8 cellular contexts compared by ENCODE assay signal in genomic region chr12:120292411-120292660, GRCh38. TPM values are rescaled to one million over a fixed set of nuclear protein-coding genes. Genes with fewer than 3 reads are reported as not detected.
DNase-seq lines count a peak whose midpoint lies in the region; ATAC-seq, FAIRE-seq and TF ChIP-seq lines count a peak whose summit lies in the region.

No MANE protein-coding gene starts in this region.

- H3K4me1 ChIP-seq in mammary epithelial cell (ENCODE audit: insufficient read depth, low read length) (peaks cover 4% of the 10 kb centered on the region), muscle layer of colon (ENCODE audit: insufficient read depth, low read length) (no peaks in the 10 kb centered on the region)

- no peak for FAIRE-seq in GM19239 (lab: Jason Lieb, UNC)

- no peak overlapping the region for H2AFZ ChIP-seq in mammary epithelial cell (ENCODE audit: low read depth, low read length)

- ATAC-seq in GM18498 (IDR thresholded peaks at IDR 0.05; ENCODE audit: unreplicated experiment) = peak; percentile 13
- ATAC-seq in HG02981 (IDR thresholded peaks at IDR 0.05; ENCODE audit: unreplicated experiment) = peak; percentile 0

- 0% methylated on average over 3 of the region's 17 CpGs for WGBS in mammary epithelial cell (ENCODE audit: low coverage, missing lambda C conversion rate)

- CTCF ChIA-PET in mammary epithelial cell (lab: Charles Lee; ENCODE audit: low non-redundant PET) = interaction anchor here (1.4 kb wide), 1 partner anchor 10 kb away, joined by 28 read pairs; the partner anchor contains the start of gene SIRT4

- in situ Hi-C loops in mammary epithelial cell (cut with MboI; ENCODE audit: low sequenced_read_pairs in 2 of 2) = no loop called here

- no peak for TF ChIP-seq CTCF in mammary epithelial cell (conservative IDR thresholded peaks at IDR 0.05 in 1 of 2, IDR thresholded peaks at IDR 0.05 in 1 of 2; ENCODE audit: extremely low read depth in 1 of 2, insufficient read depth in 1 of 2, low read depth in 1 of 2, low read length in 2 of 2)

- intact Hi-C loops in mammary epithelial cell (cut with micrococcal nuclease) = no loop called here

- DNase-seq in mammary epithelial cell (no peak), GM19239 (ENCODE audit: insufficient read length, low spot score) (no peak), HuH-7.5 (ENCODE audit: low spot score) (no peak), COR-L47 (lab: John Stamatoyannopoulos, UW) (no peak), AG20443 (ENCODE audit: low spot score) (no peak)

- H3K79me2 ChIP-seq in mammary epithelial cell (ENCODE audit: insufficient read depth, low read length) = no peaks in the 10 kb centered on the region

- no peaks in the 10 kb centered on the region for H4K20me1 ChIP-seq in mammary epithelial cell (ENCODE audit: insufficient read depth, low read length)

- dilution Hi-C loops in mammary epithelial cell (cut with HindIII; ENCODE audit: low sequenced_read_pairs) = no loop called here

- H3K27ac ChIP-seq in mammary epithelial cell (ENCODE audit: insufficient read depth, low read depth, low read length) = peak overlapping the region; percentile 100
- H3K27ac ChIP-seq in muscle layer of colon (ENCODE audit: low read depth, low read length) = peak overlapping the region; percentile 94

- H3K36me3 ChIP-seq in mammary epithelial cell (ENCODE audit: insufficient read depth, low read length) (no peaks in the 10 kb centered on the region), muscle layer of colon (ENCODE audit: insufficient read depth, low read length) (no peaks in the 10 kb centered on the region)

- H3K9ac ChIP-seq in mammary epithelial cell (ENCODE audit: insufficient read depth, low read length) = peak overlapping the region; percentile 100
- peak overlapping the region; percentile 93 for H3K9ac ChIP-seq in muscle layer of colon (ENCODE audit: low read length)

- TSS peak; percentile 23 for BruUV-seq in mammary epithelial cell (replicated peaks; lab: Mats Ljungman, UMichigan)

- no peaks in the 10 kb centered on the region for H3K27me3 ChIP-seq in mammary epithelial cell (ENCODE audit: insufficient read depth, low read length)
- no peaks in the 10 kb centered on the region for H3K27me3 ChIP-seq in muscle layer of colon (ENCODE audit: control insufficient read depth in 1 of 2, insufficient read depth in 2 of 2, low read length in 2 of 2)

- H3K4me3 ChIP-seq in mammary epithelial cell (replicated peaks in 1 of 3; ENCODE audit: insufficient read depth in 1 of 3, low read depth in 2 of 3, low read length in 3 of 3) (peak overlapping the region; percentile 11 to 51 (median 16)), muscle layer of colon (ENCODE audit: low read depth in 1 of 2, low read length in 2 of 2) (peak overlapping the region; percentile 17 to 77)

- peak overlapping the region; percentile 79 for H3K4me2 ChIP-seq in mammary epithelial cell (ENCODE audit: insufficient read depth, low read depth, low read length)

- no peaks in the 10 kb centered on the region for H3K9me3 ChIP-seq in mammary epithelial cell (replicated peaks; ENCODE audit: insufficient read depth, low read length)
- H3K9me3 ChIP-seq in muscle layer of colon (ENCODE audit: low read length) = no peaks in the 10 kb centered on the region

RNA-seq across cellular contexts. Expression of gene RNU4-2, which starts 0.6 kb away (rescaled TPM):
- 1,000 to 10,000 TPM in 1 of 2 donors, under 1 TPM in 1; under 0.01 to 1,580 TPM for total RNA-seq in mammary epithelial cell
- polyA plus RNA-seq in mammary epithelial cell = under 0.01 TPM
- under 0.01 TPM for polyA minus RNA-seq in mammary epithelial cell

RNA-seq across cellular contexts. Expression of gene RNU4-1, which starts 0.7 kb away (rescaled TPM):
- total RNA-seq in mammary epithelial cell = 1,000 to 10,000 TPM in 1 of 2 donors, under 1 TPM in 1; under 0.01 to 1,952 TPM
- under 0.01 TPM for polyA plus RNA-seq in mammary epithelial cell
- polyA minus RNA-seq in mammary epithelial cell = under 0.01 TPM

RNA-seq across cellular contexts. Expression of gene SIRT4, which starts 9.8 kb away (rescaled TPM):
- under 1 TPM; 0.42 to 0.83 TPM for total RNA-seq in mammary epithelial cell
- 0.77 TPM for polyA plus RNA-seq in mammary epithelial cell
- not detected for polyA minus RNA-seq in mammary epithelial cell

RNA-seq across cellular contexts. Expression of gene PXN, which starts 26.8 kb away (rescaled TPM):
- 100 to 1,000 TPM; 155 to 477 TPM for total RNA-seq in mammary epithelial cell
- 166 TPM for polyA plus RNA-seq in mammary epithelial cell
- 597 TPM for polyA minus RNA-seq in mammary epithelial cell

RNA-seq across cellular contexts. Expression of gene PLA2G1B, which starts 35.2 kb away (rescaled TPM):
- not detected for total RNA-seq in mammary epithelial cell
- polyA plus RNA-seq in mammary epithelial cell = not detected
- polyA minus RNA-seq in mammary epithelial cell = not detected
